In genomic region chr15:74653426-74654082, GRCh38 we compare ENCODE assay signal across 9 cellular contexts. TPM values are rescaled to one million over a fixed set of nuclear protein-coding genes. Genes with fewer than 3 reads are reported as not detected.
DNase-seq lines count a peak whose midpoint lies in the region; ATAC-seq and TF ChIP-seq lines count a peak whose summit lies in the region.
"Had no signal": no experiment of that assay in that cellular context is flagged by ENCODE, and none has a peak within 500 bp of the region (broad histone marks: within the 10 kb centered on the region; RNA-seq: fewer than 3 reads in every experiment).

No MANE protein-coding gene starts in this region.

- no peaks in the 10 kb centered on the region for H3K27me3 ChIP-seq in right atrium auricular region

- in situ Hi-C loops in astrocyte of the cerebellum (cut with HindIII; ENCODE audit: low sequenced_read_pairs) = no loop called here

- no peak for DNase-seq in Right ventricle myocardium superior
- no peak for DNase-seq in right atrium auricular region (ENCODE audit: low spot score)
- DNase-seq in astrocyte of the cerebellum (ENCODE audit: low read depth) = peak; percentile 72
- peak; percentile 79 for DNase-seq in hepatic stellate cell (ENCODE audit: low spot score)
- DNase-seq in ureter (ENCODE audit: low spot score) = peak; percentile 48
- no peak for DNase-seq in nucleus accumbens (lab: John Stamatoyannopoulos, UW)
- no peak for DNase-seq in NOMO-1 treated with DMSO at 0.1 percent for 48 hours (lab: John Stamatoyannopoulos, UW; ENCODE audit: unreplicated experiment)
- no peak for DNase-seq in cerebellar cortex (ENCODE audit: low spot score)
- DNase-seq: SHP77 treated with DMSO at 0.1 percent for 48 hours had no signal

- H3K36me3 ChIP-seq in right atrium auricular region = peaks cover 5% of the 10 kb centered on the region

- intact Hi-C loops in Right ventricle myocardium superior (cut with DNase I) = no loop called here

- TF ChIP-seq CTCF in right atrium auricular region (IDR thresholded peaks at IDR 0.05) = no peak
- no peak for TF ChIP-seq CTCF in astrocyte of the cerebellum (IDR thresholded peaks at IDR 0.05; ENCODE audit: low read depth, low read length, missing control alignments)

- peak overlapping the region in 1 of 2 donors; percentile 22 for H3K27ac ChIP-seq in right atrium auricular region

- no peaks in the 10 kb centered on the region for H3K9me3 ChIP-seq in right atrium auricular region

- H3K4me1 ChIP-seq in right atrium auricular region = peaks cover 0 to 37% of the 10 kb centered on the region in 2 donors

- peak; percentile 68 for ATAC-seq in Right ventricle myocardium superior (ENCODE audit: poor library complexity)

- H3K4me3 ChIP-seq in right atrium auricular region = no peak overlapping the region
- H3K4me3 ChIP-seq in astrocyte of the cerebellum (ENCODE audit: low read depth, low read length) = no peak overlapping the region

RNA-seq across cellular contexts. Expression of gene CLK3, which starts 37.9 kb away (rescaled TPM):
- total RNA-seq in Right ventricle myocardium superior (44.0 TPM), right atrium auricular region (10 to 100 TPM; 52.8 to 59.2 TPM), ureter (82.2 TPM)

RNA-seq across cellular contexts. Expression of gene EDC3, which starts 42.3 kb away (rescaled TPM):
- 14.4 TPM for total RNA-seq in Right ventricle myocardium superior
- total RNA-seq in right atrium auricular region = 1 to 10 TPM; 8.0 to 8.3 TPM
- 40.4 TPM for total RNA-seq in ureter

Comparison
In these comparisons a context has a peak if more than half of its experiments do, and no peak if none do; other contexts are left out.
1. DNase-seq: peak in astrocyte of the cerebellum (single experiment), hepatic stellate cell (single experiment) and ureter (single experiment); none in Right ventricle myocardium superior (single experiment), right atrium auricular region (single experiment), nucleus accumbens (0 of 56), NOMO-1 treated with DMSO at 0.1 percent for 48 hours (single experiment) and cerebellar cortex (single experiment).